1 cellular context compared by ENCODE assay signal in genomic region chr6:79525272-79526100, GRCh38.
A peak's percentile ranks its signal among the peaks of the same experiment; 100 is the strongest.
TF ChIP-seq lines count a peak whose summit lies in the region.

No MANE protein-coding gene starts in this region.

TF ChIP-seq in HepG2, 621 proteins besides CTCF, POLR2A, EP300 and RAD21 (continued from another document and continues in another):
- TF ChIP-seq ZNF710 (CRISPR knock-in tag; IDR thresholded peaks at IDR 0.05; ENCODE audit: borderline replicate concordance) (peak; percentile 76; the same call in 1 of the 2 replicates), IRF2 (CRISPR knock-in tag; IDR thresholded peaks at IDR 0.05) (peak; percentile 71; the same call in 1 of the 2 replicates), ZFY (CRISPR knock-in tag; IDR thresholded peaks at IDR 0.05) (peak; percentile 80), BCL6 (CRISPR knock-in tag; IDR thresholded peaks at IDR 0.05) (peak; percentile 53; the same call in 1 of the 2 replicates), KAT8 (CRISPR knock-in tag; IDR thresholded peaks at IDR 0.05) (peak; percentile 70), NCOA2 (CRISPR knock-in tag; IDR thresholded peaks at IDR 0.05) (peak; percentile 77), GMEB2 (CRISPR knock-in tag; IDR thresholded peaks at IDR 0.05; ENCODE audit: low read depth) (no peak), PITX1 (CRISPR knock-in tag; IDR thresholded peaks at IDR 0.05) (peak; percentile 89), ZNF503 (CRISPR knock-in tag; IDR thresholded peaks at IDR 0.05) (no peak; the same call in 1 of the 2 replicates), ZNF687 (CRISPR knock-in tag; IDR thresholded peaks at IDR 0.05) (peak; percentile 75), NBN (conservative IDR thresholded peaks at IDR 0.05) (no peak), THAP11 (CRISPR knock-in tag; IDR thresholded peaks at IDR 0.05) (peak; percentile 41; the same call in 1 of the 2 replicates), FOXJ3 (CRISPR knock-in tag; IDR thresholded peaks at IDR 0.05; ENCODE audit: borderline replicate concordance) (0 out of 2 replicates have a peak, but pooled peaks have one; percentile 19), DRAP1 (CRISPR knock-in tag; IDR thresholded peaks at IDR 0.05) (peak; percentile 40; the same call in 1 of the 2 replicates), PHF21A (CRISPR knock-in tag; IDR thresholded peaks at IDR 0.05) (peak; percentile 85), PTBP1 (IDR thresholded peaks at IDR 0.05; ENCODE audit: low read depth, low read length, poor library complexity, severe bottlenecking) (no peak), ZNF224 (CRISPR knock-in tag; IDR thresholded peaks at IDR 0.05) (no peak), MEIS1 (CRISPR knock-in tag; IDR thresholded peaks at IDR 0.05; ENCODE audit: borderline replicate concordance) (0 out of 2 replicates have a peak, but pooled peaks have one; percentile 44), ZNF205 (CRISPR knock-in tag; IDR thresholded peaks at IDR 0.05) (peak; percentile 94), CREB1 (IDR thresholded peaks at IDR 0.05) (no peak), CREB1 (CRISPR knock-in tag; IDR thresholded peaks at IDR 0.05) (peak; percentile 61; the same call in 1 of the 2 replicates), HNF4A (CRISPR knock-in tag; IDR thresholded peaks at IDR 0.05) (peak; percentile 77), ATF7 (IDR thresholded peaks at IDR 0.05) (peak; percentile 50), ATF7 (CRISPR knock-in tag; IDR thresholded peaks at IDR 0.05) (no peak), ZNF83 (CRISPR knock-in tag; IDR thresholded peaks at IDR 0.05; ENCODE audit: borderline replicate concordance) (no peak)
- TF ChIP-seq, protein P1, sequence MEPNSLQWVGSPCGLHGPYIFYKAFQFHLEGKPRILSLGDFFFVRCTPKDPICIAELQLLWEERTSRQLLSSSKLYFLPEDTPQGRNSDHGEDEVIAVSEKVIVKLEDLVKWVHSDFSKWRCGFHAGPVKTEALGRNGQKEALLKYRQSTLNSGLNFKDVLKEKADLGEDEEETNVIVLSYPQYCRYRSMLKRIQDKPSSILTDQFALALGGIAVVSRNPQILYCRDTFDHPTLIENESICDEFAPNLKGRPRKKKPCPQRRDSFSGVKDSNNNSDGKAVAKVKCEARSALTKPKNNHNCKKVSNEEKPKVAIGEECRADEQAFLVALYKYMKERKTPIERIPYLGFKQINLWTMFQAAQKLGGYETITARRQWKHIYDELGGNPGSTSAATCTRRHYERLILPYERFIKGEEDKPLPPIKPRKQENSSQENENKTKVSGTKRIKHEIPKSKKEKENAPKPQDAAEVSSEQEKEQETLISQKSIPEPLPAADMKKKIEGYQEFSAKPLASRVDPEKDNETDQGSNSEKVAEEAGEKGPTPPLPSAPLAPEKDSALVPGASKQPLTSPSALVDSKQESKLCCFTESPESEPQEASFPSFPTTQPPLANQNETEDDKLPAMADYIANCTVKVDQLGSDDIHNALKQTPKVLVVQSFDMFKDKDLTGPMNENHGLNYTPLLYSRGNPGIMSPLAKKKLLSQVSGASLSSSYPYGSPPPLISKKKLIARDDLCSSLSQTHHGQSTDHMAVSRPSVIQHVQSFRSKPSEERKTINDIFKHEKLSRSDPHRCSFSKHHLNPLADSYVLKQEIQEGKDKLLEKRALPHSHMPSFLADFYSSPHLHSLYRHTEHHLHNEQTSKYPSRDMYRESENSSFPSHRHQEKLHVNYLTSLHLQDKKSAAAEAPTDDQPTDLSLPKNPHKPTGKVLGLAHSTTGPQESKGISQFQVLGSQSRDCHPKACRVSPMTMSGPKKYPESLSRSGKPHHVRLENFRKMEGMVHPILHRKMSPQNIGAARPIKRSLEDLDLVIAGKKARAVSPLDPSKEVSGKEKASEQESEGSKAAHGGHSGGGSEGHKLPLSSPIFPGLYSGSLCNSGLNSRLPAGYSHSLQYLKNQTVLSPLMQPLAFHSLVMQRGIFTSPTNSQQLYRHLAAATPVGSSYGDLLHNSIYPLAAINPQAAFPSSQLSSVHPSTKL (CRISPR knock-in tag; IDR thresholded peaks at IDR 0.05): peak; percentile 76
- TF ChIP-seq, protein P2, sequence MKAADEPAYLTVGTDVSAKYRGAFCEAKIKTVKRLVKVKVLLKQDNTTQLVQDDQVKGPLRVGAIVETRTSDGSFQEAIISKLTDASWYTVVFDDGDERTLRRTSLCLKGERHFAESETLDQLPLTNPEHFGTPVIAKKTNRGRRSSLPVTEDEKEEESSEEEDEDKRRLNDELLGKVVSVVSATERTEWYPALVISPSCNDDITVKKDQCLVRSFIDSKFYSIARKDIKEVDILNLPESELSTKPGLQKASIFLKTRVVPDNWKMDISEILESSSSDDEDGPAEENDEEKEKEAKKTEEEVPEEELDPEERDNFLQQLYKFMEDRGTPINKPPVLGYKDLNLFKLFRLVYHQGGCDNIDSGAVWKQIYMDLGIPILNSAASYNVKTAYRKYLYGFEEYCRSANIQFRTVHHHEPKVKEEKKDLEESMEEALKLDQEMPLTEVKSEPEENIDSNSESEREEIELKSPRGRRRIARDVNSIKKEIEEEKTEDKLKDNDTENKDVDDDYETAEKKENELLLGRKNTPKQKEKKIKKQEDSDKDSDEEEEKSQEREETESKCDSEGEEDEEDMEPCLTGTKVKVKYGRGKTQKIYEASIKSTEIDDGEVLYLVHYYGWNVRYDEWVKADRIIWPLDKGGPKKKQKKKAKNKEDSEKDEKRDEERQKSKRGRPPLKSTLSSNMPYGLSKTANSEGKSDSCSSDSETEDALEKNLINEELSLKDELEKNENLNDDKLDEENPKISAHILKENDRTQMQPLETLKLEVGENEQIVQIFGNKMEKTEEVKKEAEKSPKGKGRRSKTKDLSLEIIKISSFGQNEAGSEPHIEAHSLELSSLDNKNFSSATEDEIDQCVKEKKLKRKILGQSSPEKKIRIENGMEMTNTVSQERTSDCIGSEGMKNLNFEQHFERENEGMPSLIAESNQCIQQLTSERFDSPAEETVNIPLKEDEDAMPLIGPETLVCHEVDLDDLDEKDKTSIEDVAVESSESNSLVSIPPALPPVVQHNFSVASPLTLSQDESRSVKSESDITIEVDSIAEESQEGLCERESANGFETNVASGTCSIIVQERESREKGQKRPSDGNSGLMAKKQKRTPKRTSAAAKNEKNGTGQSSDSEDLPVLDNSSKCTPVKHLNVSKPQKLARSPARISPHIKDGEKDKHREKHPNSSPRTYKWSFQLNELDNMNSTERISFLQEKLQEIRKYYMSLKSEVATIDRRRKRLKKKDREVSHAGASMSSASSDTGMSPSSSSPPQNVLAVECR (CRISPR knock-in tag; IDR thresholded peaks at IDR 0.05; ENCODE audit: borderline replicate concordance): peak; percentile 55; the same call in 1 of the 2 replicates
- TF ChIP-seq, protein P3, sequence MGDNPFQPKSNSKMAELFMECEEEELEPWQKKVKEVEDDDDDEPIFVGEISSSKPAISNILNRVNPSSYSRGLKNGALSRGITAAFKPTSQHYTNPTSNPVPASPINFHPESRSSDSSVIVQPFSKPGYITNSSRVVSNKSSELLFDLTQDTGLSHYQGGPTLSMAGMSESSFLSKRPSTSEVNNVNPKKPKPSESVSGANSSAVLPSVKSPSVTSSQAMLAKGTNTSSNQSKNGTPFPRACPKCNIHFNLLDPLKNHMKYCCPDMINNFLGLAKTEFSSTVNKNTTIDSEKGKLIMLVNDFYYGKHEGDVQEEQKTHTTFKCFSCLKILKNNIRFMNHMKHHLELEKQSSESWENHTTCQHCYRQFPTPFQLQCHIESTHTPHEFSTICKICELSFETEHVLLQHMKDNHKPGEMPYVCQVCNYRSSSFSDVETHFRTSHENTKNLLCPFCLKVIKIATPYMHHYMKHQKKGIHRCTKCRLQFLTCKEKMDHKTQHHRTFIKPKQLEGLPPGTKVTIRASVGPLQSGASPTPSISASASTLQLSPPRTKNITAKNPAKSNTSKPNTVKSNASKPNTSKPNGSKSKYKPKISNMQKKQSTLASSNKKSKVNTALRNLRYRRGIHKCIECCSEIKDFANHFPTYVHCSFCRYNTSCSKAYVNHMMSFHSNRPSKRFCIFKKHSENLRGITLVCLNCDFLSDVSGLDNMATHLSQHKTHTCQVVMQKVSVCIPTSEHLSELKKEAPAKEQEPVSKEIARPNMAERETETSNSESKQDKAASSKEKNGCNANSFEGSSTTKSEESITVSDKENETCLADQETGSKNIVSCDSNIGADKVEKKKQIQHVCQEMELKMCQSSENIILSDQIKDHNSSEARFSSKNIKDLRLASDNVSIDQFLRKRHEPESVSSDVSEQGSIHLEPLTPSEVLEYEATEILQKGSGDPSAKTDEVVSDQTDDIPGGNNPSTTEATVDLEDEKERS (CRISPR knock-in tag; IDR thresholded peaks at IDR 0.05): 0 out of 2 replicates have a peak, but pooled peaks have one; percentile 49
- TF ChIP-seq, protein P4, sequence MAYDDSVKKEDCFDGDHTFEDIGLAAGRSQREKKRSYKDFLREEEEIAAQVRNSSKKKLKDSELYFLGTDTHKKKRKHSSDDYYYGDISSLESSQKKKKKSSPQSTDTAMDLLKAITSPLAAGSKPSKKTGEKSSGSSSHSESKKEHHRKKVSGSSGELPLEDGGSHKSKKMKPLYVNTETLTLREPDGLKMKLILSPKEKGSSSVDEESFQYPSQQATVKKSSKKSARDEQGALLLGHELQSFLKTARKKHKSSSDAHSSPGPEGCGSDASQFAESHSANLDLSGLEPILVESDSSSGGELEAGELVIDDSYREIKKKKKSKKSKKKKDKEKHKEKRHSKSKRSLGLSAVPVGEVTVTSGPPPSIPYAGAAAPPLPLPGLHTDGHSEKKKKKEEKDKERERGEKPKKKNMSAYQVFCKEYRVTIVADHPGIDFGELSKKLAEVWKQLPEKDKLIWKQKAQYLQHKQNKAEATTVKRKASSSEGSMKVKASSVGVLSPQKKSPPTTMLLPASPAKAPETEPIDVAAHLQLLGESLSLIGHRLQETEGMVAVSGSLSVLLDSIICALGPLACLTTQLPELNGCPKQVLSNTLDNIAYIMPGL (CRISPR knock-in tag; IDR thresholded peaks at IDR 0.05; ENCODE audit: borderline replicate concordance in 1 of 2, low read depth in 1 of 2): peak in 1 of 2 experiments; percentile 63; a peak in 2 of 4 replicates
